ENCODE assay signal across 40 cellular contexts in the genomic region with DNA sequence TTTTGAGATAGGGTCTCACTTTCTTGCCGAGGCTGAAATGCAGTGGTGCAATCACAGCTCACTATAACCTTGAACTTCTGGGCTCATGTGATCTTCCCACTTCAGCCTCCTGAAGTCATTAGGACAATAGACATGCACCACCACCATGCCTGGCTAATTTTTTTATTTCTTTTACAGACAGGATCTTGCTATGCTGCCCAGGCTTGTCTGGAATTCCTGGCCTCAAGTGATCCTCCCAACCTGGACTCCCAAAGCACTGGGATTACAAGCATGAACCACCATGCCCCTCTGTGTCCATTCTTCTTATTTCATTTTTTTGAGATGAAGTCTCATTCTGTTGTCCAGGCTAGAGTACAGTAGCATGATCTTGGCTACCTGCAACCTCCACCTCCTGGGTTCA. TPM values are rescaled to one million over a fixed set of nuclear protein-coding genes. Genes with fewer than 3 reads are reported as not detected.
"Had no signal": no experiment of that assay in that cellular context is flagged by ENCODE, and none has a peak within 500 bp of the region (broad histone marks: within the 10 kb centered on the region; RNA-seq: fewer than 3 reads in every experiment).

No MANE protein-coding gene starts in this region.

- H3K9me3 ChIP-seq: adrenal gland, ascending aorta, body of pancreas, breast epithelium had no signal

- H3K27ac ChIP-seq: adrenal gland, ascending aorta, body of pancreas, brain microvascular endothelial cell, breast epithelium, cardiac muscle cell had no signal

- H3K4me1 ChIP-seq: adrenal gland, ascending aorta, body of pancreas, breast epithelium had no signal

- H3K4me3 ChIP-seq: adrenal gland, ascending aorta, body of pancreas, breast epithelium, cardiac muscle cell had no signal

- H3K27me3 ChIP-seq: adrenal gland, ascending aorta, body of pancreas, brain microvascular endothelial cell, breast epithelium, cardiac muscle cell had no signal

- H3K9me3 Mint-ChIP-seq: activated naive CD4-positive, alpha-beta T cell treated with anti-CD3 and anti-CD28 coated beads, Interleukin-2, amount 10 ng/mL, durations not matched to agents 7 days and 5 days; activated naive CD4-positive, alpha-beta T cell treated with anti-CD3 and anti-CD28 coated beads, Interleukin-2, amount 50 U/mL, for 24 hours; activated naive CD4-positive, alpha-beta T cell treated with anti-CD3 and anti-CD28 coated beads, Interleukin-2, amount 50 U/mL, for 72 hours; activated naive CD8-positive, alpha-beta T cell treated with anti-CD3 and anti-CD28 coated beads, Interleukin-2, amount 50 U/mL, for 24 hours; activated T-cell treated with anti-CD3 and anti-CD28 coated beads, Interleukin-2, amount 50 U/mL, for 72 hours; activated T-helper 1 cell treated with anti-CD3 and anti-CD28 coated beads, Interleukin-12 subunit alpha, Interleukin-12 subunit beta, Interleukin-2, Interleukin-4 antibody, amounts not matched to agents 30 ng/mL and 10 ng/mL and 1 ng/mL, durations not matched to agents 14 hours and 24 hours and 36 hours; activated T-helper 2 cell treated with anti-CD3 and anti-CD28 coated beads, Interferon-gamma antibody, Interleukin-2, Interleukin-4, amounts not matched to agents 10 μg/mL and 5 μg/mL and 100 μg/mL, durations not matched to agents 14 hours and 24 hours and 36 hours; central memory CD8-positive, alpha-beta T cell had no signal

- H3K36me3 Mint-ChIP-seq: activated naive CD4-positive, alpha-beta T cell treated with anti-CD3 and anti-CD28 coated beads, Interleukin-2, amount 10 ng/mL, durations not matched to agents 7 days and 5 days; activated naive CD4-positive, alpha-beta T cell treated with anti-CD3 and anti-CD28 coated beads, Interleukin-2, amount 50 U/mL, for 24 hours; activated naive CD8-positive, alpha-beta T cell treated with anti-CD3 and anti-CD28 coated beads for 36 hours; activated naive CD8-positive, alpha-beta T cell treated with anti-CD3 and anti-CD28 coated beads, Interleukin-2, amount 10 ng/mL, durations not matched to agents 7 days and 5 days; brain had no signal

- FAIRE-seq: astrocyte, bronchial epithelial cell had no signal

- ATAC-seq: activated naive CD4-positive, alpha-beta T cell treated with anti-CD3 and anti-CD28 coated beads, Interleukin-2, amount 50 U/mL, for 72 hours; activated naive CD8-positive, alpha-beta T cell treated with anti-CD3 and anti-CD28 coated beads, Interleukin-2, amount 50 U/mL, for 24 hours; activated T-cell treated with anti-CD3 and anti-CD28 coated beads, Interleukin-2, amount 50 U/mL, for 72 hours; activated T-helper 17 cell treated with anti-CD3 and anti-CD28 coated beads, Interleukin-2, amount 50 U/mL, for 72 hours; body of pancreas had no signal

- DNase-seq: activated effector memory CD4-positive, alpha-beta T cell treated with anti-CD3 and anti-CD28 coated beads, Interleukin-2, amount 50 U/mL, for 16 hours; activated effector memory CD4-positive, alpha-beta T cell treated with Interleukin-2 at 50 U/mL for 16 hours; activated gamma-delta T cell; activated gamma-delta T cell treated with Interleukin-2 at 50 U/mL for 16 hours; activated naive CD4-positive, alpha-beta T cell; activated naive CD4-positive, alpha-beta T cell treated with anti-CD3 and anti-CD28 coated beads for 36 hours; activated naive CD4-positive, alpha-beta T cell treated with anti-CD3 and anti-CD28 coated beads, Interleukin-2, amount 10 ng/mL, durations not matched to agents 7 days and 5 days; activated naive CD4-positive, alpha-beta T cell treated with anti-CD3 and anti-CD28 coated beads, Interleukin-2, amount 50 U/mL, for 16 hours; activated naive CD4-positive, alpha-beta T cell treated with Interleukin-2 at 50 U/mL for 16 hours; activated naive CD8-positive, alpha-beta T cell treated with anti-CD3 and anti-CD28 coated beads for 36 hours; activated naive CD8-positive, alpha-beta T cell treated with anti-CD3 and anti-CD28 coated beads, Interleukin-2, amount 10 ng/mL, durations not matched to agents 7 days and 5 days; activated naive CD8-positive, alpha-beta T cell treated with anti-CD3 and anti-CD28 coated beads, Interleukin-2, amount 50 U/mL, for 24 hours; activated T-cell treated with anti-CD3 and anti-CD28 coated beads, Interleukin-2, amount 50 U/mL, for 1 hour; activated T-cell treated with anti-CD3 and anti-CD28 coated beads, Interleukin-2, amount 50 U/mL, for 24 hours; activated T-cell treated with anti-CD3 and anti-CD28 coated beads, Interleukin-2, amount 50 U/mL, for 48 hours; activated T-cell treated with anti-CD3 and anti-CD28 coated beads, Interleukin-2, amount 50 U/mL, for 72 hours; adrenal gland; amniotic stem cell; amygdala; anterior cingulate cortex; aorta; body of pancreas; brain microvascular endothelial cell; caudate nucleus; central memory CD4-positive, alpha-beta T cell; cerebellar nuclear complex had no signal

- H3K4me1 Mint-ChIP-seq: activated naive CD4-positive, alpha-beta T cell treated with anti-CD3 and anti-CD28 coated beads, Interleukin-2, amount 10 ng/mL, durations not matched to agents 7 days and 5 days; activated naive CD4-positive, alpha-beta T cell treated with anti-CD3 and anti-CD28 coated beads, Interleukin-2, amount 50 U/mL, for 24 hours; activated naive CD8-positive, alpha-beta T cell treated with anti-CD3 and anti-CD28 coated beads for 36 hours; activated naive CD8-positive, alpha-beta T cell treated with anti-CD3 and anti-CD28 coated beads, Interleukin-2, amount 10 ng/mL, durations not matched to agents 7 days and 5 days; activated naive CD8-positive, alpha-beta T cell treated with anti-CD3 and anti-CD28 coated beads, Interleukin-2, amount 50 U/mL, for 24 hours; activated T-helper 17 cell treated with anti-CD3 and anti-CD28 coated beads, Interleukin-2, amount 50 U/mL, for 72 hours; brain; central memory CD8-positive, alpha-beta T cell had no signal

- H3K36me3 ChIP-seq: adrenal gland, ascending aorta, brain microvascular endothelial cell, breast epithelium, cardiac muscle cell had no signal

- H3K4me3 Mint-ChIP-seq: activated naive CD4-positive, alpha-beta T cell treated with anti-CD3 and anti-CD28 coated beads for 36 hours; activated naive CD4-positive, alpha-beta T cell treated with anti-CD3 and anti-CD28 coated beads, Interleukin-2, amount 10 ng/mL, durations not matched to agents 7 days and 5 days; activated naive CD4-positive, alpha-beta T cell treated with anti-CD3 and anti-CD28 coated beads, Interleukin-2, amount 50 U/mL, for 24 hours; activated naive CD8-positive, alpha-beta T cell; activated naive CD8-positive, alpha-beta T cell treated with anti-CD3 and anti-CD28 coated beads for 36 hours; activated naive CD8-positive, alpha-beta T cell treated with anti-CD3 and anti-CD28 coated beads, Interleukin-2, amount 10 ng/mL, durations not matched to agents 7 days and 5 days; activated naive CD8-positive, alpha-beta T cell treated with anti-CD3 and anti-CD28 coated beads, Interleukin-2, amount 50 U/mL, for 24 hours; activated T-cell treated with anti-CD3 and anti-CD28 coated beads, Interleukin-2, amount 50 U/mL, for 24 hours; activated T-cell treated with anti-CD3 and anti-CD28 coated beads, Interleukin-2, amount 50 U/mL, for 72 hours; activated T-helper 1 cell treated with anti-CD3 and anti-CD28 coated beads, Interleukin-12 subunit alpha, Interleukin-12 subunit beta, Interleukin-2, Interleukin-4 antibody, amounts not matched to agents 30 ng/mL and 10 ng/mL and 1 ng/mL, durations not matched to agents 14 hours and 24 hours and 36 hours; activated T-helper 17 cell treated with anti-CD3 and anti-CD28 coated beads, Interleukin-2, amount 50 U/mL, for 72 hours; brain; central memory CD8-positive, alpha-beta T cell had no signal

RNA-seq across cellular contexts. Expression of gene ANKRD45, which starts 33.1 kb away (rescaled TPM):
- total RNA-seq: activated naive CD4-positive, alpha-beta T cell treated with anti-CD3 and anti-CD28 coated beads for 36 hours; activated naive CD4-positive, alpha-beta T cell treated with anti-CD3 and anti-CD28 coated beads, Interleukin-2, amount 50 U/mL, for 72 hours; activated T-helper 1 cell treated with anti-CD3 and anti-CD28 coated beads, Interleukin-12 subunit alpha, Interleukin-12 subunit beta, Interleukin-2, Interleukin-4 antibody, amounts not matched to agents 30 ng/mL and 10 ng/mL and 1 ng/mL, durations not matched to agents 14 hours and 24 hours and 36 hours; activated T-helper 17 cell treated with anti-CD3 and anti-CD28 coated beads, Interleukin-2, amount 50 U/mL, for 72 hours; activated T-helper 2 cell treated with anti-CD3 and anti-CD28 coated beads, Interferon-gamma antibody, Interleukin-2, Interleukin-4, amounts not matched to agents 10 μg/mL and 5 μg/mL and 100 μg/mL, durations not matched to agents 14 hours and 24 hours and 36 hours; ascending aorta; chondrocyte had no signal
